Comparison of ENCODE assay signal across 2 cellular contexts in the genomic region with DNA sequence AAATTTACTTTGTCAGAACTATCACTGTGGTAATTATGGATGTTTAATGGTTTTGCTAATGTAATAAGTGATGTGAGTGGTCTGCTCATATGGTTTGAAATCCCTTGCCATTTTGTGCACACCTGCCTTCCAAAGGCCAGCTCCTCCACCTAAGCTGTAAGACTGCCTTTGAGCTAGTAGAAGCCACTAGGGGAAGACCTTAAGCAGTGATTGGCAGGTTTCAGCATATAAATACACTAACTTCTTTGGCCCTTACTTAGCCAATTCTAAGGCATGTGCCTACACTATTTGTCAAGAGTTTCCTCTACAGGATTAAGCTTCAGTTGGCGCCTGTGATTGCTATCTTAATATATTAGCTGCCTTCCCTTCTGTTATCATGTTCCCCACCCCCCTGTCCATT.
TF ChIP-seq lines count a peak whose summit lies in the region.

No MANE protein-coding gene starts in this region.

TF ChIP-seq in GM23338, 12 proteins besides CTCF, POLR2A, EP300 and RAD21 (continues in another document):
- TF ChIP-seq, protein P1, sequence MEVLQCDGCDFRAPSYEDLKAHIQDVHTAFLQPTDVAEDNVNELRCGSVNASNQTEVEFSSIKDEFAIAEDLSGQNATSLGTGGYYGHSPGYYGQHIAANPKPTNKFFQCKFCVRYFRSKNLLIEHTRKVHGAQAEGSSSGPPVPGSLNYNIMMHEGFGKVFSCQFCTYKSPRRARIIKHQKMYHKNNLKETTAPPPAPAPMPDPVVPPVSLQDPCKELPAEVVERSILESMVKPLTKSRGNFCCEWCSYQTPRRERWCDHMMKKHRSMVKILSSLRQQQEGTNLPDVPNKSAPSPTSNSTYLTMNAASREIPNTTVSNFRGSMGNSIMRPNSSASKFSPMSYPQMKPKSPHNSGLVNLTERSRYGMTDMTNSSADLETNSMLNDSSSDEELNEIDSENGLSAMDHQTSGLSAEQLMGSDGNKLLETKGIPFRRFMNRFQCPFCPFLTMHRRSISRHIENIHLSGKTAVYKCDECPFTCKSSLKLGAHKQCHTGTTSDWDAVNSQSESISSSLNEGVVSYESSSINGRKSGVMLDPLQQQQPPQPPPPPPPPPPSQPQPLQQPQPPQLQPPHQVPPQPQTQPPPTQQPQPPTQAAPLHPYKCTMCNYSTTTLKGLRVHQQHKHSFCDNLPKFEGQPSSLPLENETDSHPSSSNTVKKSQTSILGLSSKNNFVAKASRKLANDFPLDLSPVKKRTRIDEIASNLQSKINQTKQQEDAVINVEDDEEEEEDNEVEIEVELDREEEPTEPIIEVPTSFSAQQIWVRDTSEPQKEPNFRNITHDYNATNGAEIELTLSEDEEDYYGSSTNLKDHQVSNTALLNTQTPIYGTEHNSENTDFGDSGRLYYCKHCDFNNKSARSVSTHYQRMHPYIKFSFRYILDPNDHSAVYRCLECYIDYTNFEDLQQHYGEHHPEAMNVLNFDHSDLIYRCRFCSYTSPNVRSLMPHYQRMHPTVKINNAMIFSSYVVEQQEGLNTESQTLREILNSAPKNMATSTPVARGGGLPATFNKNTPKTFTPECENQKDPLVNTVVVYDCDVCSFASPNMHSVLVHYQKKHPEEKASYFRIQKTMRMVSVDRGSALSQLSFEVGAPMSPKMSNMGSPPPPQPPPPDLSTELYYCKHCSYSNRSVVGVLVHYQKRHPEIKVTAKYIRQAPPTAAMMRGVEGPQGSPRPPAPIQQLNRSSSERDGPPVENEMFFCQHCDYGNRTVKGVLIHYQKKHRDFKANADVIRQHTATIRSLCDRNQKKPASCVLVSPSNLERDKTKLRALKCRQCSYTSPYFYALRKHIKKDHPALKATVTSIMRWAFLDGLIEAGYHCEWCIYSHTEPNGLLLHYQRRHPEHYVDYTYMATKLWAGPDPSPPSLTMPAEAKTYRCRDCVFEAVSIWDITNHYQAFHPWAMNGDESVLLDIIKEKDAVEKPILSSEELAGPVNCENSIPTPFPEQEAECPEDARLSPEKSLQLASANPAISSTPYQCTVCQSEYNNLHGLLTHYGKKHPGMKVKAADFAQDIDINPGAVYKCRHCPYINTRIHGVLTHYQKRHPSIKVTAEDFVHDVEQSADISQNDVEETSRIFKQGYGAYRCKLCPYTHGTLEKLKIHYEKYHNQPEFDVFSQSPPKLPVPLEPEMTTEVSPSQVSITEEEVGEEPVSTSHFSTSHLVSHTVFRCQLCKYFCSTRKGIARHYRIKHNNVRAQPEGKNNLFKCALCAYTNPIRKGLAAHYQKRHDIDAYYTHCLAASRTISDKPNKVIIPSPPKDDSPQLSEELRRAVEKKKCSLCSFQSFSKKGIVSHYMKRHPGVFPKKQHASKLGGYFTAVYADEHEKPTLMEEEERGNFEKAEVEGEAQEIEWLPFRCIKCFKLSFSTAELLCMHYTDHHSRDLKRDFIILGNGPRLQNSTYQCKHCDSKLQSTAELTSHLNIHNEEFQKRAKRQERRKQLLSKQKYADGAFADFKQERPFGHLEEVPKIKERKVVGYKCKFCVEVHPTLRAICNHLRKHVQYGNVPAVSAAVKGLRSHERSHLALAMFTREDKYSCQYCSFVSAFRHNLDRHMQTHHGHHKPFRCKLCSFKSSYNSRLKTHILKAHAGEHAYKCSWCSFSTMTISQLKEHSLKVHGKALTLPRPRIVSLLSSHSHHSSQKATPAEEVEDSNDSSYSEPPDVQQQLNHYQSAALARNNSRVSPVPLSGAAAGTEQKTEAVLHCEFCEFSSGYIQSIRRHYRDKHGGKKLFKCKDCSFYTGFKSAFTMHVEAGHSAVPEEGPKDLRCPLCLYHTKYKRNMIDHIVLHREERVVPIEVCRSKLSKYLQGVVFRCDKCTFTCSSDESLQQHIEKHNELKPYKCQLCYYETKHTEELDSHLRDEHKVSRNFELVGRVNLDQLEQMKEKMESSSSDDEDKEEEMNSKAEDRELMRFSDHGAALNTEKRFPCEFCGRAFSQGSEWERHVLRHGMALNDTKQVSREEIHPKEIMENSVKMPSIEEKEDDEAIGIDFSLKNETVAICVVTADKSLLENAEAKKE (CRISPR knock-in tag; IDR thresholded peaks at IDR 0.05), result no peak
- TF ChIP-seq ZNF114 (CRISPR knock-in tag; IDR thresholded peaks at IDR 0.05) (no peak), JUNB (IDR thresholded peaks at IDR 0.05; ENCODE audit: unreplicated experiment) (no peak), CREB1 (CRISPR knock-in tag; IDR thresholded peaks at IDR 0.05; ENCODE audit: low read depth) (no peak), REST (IDR thresholded peaks at IDR 0.05; ENCODE audit: unreplicated experiment) (no peak), ZNF331 (CRISPR knock-in tag; IDR thresholded peaks at IDR 0.05; ENCODE audit: low read depth) (no peak), NANOG (IDR thresholded peaks at IDR 0.05; ENCODE audit: borderline replicate concordance) (no peak), EZH2phosphoT487 (IDR thresholded peaks at IDR 0.05; ENCODE audit: unreplicated experiment) (no peak), STAT1 (IDR thresholded peaks at IDR 0.05; ENCODE audit: unreplicated experiment) (no peak), POLR2AphosphoS5 (IDR thresholded peaks at IDR 0.05; ENCODE audit: low read depth) (no peak), EZH2 (IDR thresholded peaks at IDR 0.05; ENCODE audit: low read depth, unreplicated experiment) (no peak)

TF ChIP-seq in K562, 482 proteins besides CTCF, POLR2A, EP300 and RAD21 (continued from another document):
- TF ChIP-seq, protein P2, sequence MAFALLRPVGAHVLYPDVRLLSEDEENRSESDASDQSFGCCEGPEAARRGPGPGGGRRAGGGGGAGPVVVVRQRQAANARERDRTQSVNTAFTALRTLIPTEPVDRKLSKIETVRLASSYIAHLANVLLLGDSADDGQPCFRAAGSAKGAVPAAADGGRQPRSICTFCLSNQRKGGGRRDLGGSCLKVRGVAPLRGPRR (CRISPR knock-in tag; IDR thresholded peaks at IDR 0.05), result no peak
- TF ChIP-seq SRSF7 (optimal IDR thresholded peaks at IDR 0.05; ENCODE audit: low read depth, low read length), result no peak
- TF ChIP-seq NFE2L1 (tag; IDR thresholded peaks at IDR 0.05; ENCODE audit: borderline replicate concordance, low read depth), result no peak
- TF ChIP-seq ZNF212 (CRISPR knock-in tag; IDR thresholded peaks at IDR 0.05), result no peak
- TF ChIP-seq, protein P3, sequence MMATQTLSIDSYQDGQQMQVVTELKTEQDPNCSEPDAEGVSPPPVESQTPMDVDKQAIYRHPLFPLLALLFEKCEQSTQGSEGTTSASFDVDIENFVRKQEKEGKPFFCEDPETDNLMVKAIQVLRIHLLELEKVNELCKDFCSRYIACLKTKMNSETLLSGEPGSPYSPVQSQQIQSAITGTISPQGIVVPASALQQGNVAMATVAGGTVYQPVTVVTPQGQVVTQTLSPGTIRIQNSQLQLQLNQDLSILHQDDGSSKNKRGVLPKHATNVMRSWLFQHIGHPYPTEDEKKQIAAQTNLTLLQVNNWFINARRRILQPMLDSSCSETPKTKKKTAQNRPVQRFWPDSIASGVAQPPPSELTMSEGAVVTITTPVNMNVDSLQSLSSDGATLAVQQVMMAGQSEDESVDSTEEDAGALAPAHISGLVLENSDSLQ (IDR thresholded peaks at IDR 0.05), result peak; percentile 69
- peak; percentile 15 for TF ChIP-seq MEIS2 (IDR thresholded peaks at IDR 0.05; ENCODE audit: partially characterized antibody)
- peak; percentile 11 for TF ChIP-seq DACH1 (IDR thresholded peaks at IDR 0.05; ENCODE audit: partially characterized antibody)
- TF ChIP-seq, protein P4, sequence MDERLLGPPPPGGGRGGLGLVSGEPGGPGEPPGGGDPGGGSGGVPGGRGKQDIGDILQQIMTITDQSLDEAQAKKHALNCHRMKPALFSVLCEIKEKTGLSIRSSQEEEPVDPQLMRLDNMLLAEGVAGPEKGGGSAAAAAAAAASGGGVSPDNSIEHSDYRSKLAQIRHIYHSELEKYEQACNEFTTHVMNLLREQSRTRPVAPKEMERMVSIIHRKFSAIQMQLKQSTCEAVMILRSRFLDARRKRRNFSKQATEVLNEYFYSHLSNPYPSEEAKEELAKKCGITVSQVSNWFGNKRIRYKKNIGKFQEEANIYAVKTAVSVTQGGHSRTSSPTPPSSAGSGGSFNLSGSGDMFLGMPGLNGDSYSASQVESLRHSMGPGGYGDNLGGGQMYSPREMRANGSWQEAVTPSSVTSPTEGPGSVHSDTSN (CRISPR knock-in tag; IDR thresholded peaks at IDR 0.05; ENCODE audit: low read depth), result no peak
- TF ChIP-seq, protein P4 (tag; conservative IDR thresholded peaks at IDR 0.05; ENCODE audit: low read depth), result peak; percentile 14; the same call in 1 of the 2 replicates
- no peak for TF ChIP-seq ZNF717 (CRISPR knock-in tag; IDR thresholded peaks at IDR 0.05)
- no peak for TF ChIP-seq ZNF133 (CRISPR knock-in tag; IDR thresholded peaks at IDR 0.05)
- no peak for TF ChIP-seq C11orf30 (IDR thresholded peaks at IDR 0.05; ENCODE audit: low read depth)
- TF ChIP-seq HSF4 (CRISPR knock-in tag; IDR thresholded peaks at IDR 0.05; ENCODE audit: borderline replicate concordance), result no peak
- no peak for TF ChIP-seq MCM5 (IDR thresholded peaks at IDR 0.05; ENCODE audit: low read depth)
